1 cellular context compared by ENCODE assay signal in the genomic region with DNA sequence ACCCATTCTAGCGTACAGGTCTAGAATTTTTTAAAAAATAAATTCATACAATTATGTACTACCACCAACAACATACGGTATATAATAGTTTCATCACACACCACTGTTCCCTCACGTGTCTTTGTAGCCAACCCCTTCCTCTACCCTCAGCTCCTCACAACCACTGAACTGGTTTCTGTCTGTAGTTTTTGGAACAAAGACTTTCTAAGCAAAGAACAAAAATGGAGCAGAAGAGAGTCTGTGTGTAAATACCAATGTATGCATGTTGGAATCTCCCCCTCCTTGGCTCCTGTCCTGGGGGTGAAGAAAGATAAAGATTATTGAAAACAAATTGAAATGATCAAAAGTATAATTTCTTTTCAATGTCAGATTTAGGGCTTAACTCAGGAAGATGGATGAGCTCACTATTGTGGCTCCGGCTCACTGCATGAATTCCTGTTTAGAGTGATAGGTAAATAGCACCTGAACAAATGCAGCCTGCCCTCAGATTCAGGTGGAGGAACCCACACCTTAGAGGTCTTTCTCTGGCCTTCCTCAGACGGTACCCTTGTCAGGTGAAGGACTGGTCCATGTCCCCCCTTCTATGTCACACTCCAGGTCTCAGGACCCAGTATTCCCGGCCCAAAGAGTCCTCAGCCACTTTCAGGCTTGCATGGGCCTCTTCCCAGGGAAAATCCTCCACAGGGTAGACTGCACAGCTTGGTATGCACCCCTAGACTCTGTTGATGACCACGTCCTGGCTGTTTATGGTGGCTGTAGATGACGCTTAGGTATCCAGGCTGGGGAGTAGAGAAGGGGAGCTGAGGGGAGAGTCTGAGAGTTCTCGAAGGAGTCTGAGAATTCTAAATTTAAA.
A peak's percentile ranks its signal among the peaks of the same experiment; 100 is the strongest.
TF ChIP-seq lines count a peak whose summit lies in the region.

No MANE protein-coding gene starts in this region.

TF ChIP-seq in GM12878, 131 proteins besides CTCF, POLR2A, EP300 and RAD21:
- 0 out of 2 replicates have a peak, but pooled peaks have one; percentile 24 for TF ChIP-seq BCL11A (IDR thresholded peaks at IDR 0.05; ENCODE audit: low read depth, low read length)
- TF ChIP-seq SPI1 (IDR thresholded peaks at IDR 0.05; ENCODE audit: borderline replicate concordance, insufficient read depth, low read depth, low read length), result no peak
- TF ChIP-seq MEF2B (IDR thresholded peaks at IDR 0.05; ENCODE audit: partially characterized antibody, poor library complexity, severe bottlenecking), result peak; percentile 46
- TF ChIP-seq, protein P1, sequence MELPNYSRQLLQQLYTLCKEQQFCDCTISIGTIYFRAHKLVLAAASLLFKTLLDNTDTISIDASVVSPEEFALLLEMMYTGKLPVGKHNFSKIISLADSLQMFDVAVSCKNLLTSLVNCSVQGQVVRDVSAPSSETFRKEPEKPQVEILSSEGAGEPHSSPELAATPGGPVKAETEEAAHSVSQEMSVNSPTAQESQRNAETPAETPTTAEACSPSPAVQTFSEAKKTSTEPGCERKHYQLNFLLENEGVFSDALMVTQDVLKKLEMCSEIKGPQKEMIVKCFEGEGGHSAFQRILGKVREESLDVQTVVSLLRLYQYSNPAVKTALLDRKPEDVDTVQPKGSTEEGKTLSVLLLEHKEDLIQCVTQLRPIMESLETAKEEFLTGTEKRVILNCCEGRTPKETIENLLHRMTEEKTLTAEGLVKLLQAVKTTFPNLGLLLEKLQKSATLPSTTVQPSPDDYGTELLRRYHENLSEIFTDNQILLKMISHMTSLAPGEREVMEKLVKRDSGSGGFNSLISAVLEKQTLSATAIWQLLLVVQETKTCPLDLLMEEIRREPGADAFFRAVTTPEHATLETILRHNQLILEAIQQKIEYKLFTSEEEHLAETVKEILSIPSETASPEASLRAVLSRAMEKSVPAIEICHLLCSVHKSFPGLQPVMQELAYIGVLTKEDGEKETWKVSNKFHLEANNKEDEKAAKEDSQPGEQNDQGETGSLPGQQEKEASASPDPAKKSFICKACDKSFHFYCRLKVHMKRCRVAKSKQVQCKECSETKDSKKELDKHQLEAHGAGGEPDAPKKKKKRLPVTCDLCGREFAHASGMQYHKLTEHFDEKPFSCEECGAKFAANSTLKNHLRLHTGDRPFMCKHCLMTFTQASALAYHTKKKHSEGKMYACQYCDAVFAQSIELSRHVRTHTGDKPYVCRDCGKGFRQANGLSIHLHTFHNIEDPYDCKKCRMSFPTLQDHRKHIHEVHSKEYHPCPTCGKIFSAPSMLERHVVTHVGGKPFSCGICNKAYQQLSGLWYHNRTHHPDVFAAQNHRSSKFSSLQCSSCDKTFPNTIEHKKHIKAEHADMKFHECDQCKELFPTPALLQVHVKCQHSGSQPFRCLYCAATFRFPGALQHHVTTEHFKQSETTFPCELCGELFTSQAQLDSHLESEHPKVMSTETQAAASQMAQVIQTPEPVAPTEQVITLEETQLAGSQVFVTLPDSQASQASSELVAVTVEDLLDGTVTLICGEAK (IDR thresholded peaks at IDR 0.05; ENCODE audit: borderline replicate concordance), result no peak
- TF ChIP-seq GATAD2B (conservative IDR thresholded peaks at IDR 0.05; ENCODE audit: low read depth), result 0 out of 2 replicates have a peak, but pooled peaks have one; percentile 26
- TF ChIP-seq RELA (IDR thresholded peaks at IDR 0.05; ENCODE audit: borderline replicate concordance, partially characterized antibody), result no peak
- peak in 1 of 2 experiments; percentile 22; a peak in 2 of 4 replicates for TF ChIP-seq IKZF2 (IDR thresholded peaks at IDR 0.05)
- no peak for TF ChIP-seq PAX5 (IDR thresholded peaks at IDR 0.05; ENCODE audit: borderline replicate concordance, low read depth, low read length)
- TF ChIP-seq MYB (IDR thresholded peaks at IDR 0.05; ENCODE audit: borderline replicate concordance, low read depth, low read length), result 0 out of 2 replicates have a peak, but pooled peaks have one; percentile 27
- TF ChIP-seq FOXM1 (IDR thresholded peaks at IDR 0.05; ENCODE audit: low read depth, low read length), result no peak
- 0 out of 3 replicates have a peak, but pooled peaks have one; percentile 13 for TF ChIP-seq POU2F2 (IDR thresholded peaks at IDR 0.05; ENCODE audit: borderline replicate concordance, low read depth, low read length)
- TF ChIP-seq, protein P2, sequence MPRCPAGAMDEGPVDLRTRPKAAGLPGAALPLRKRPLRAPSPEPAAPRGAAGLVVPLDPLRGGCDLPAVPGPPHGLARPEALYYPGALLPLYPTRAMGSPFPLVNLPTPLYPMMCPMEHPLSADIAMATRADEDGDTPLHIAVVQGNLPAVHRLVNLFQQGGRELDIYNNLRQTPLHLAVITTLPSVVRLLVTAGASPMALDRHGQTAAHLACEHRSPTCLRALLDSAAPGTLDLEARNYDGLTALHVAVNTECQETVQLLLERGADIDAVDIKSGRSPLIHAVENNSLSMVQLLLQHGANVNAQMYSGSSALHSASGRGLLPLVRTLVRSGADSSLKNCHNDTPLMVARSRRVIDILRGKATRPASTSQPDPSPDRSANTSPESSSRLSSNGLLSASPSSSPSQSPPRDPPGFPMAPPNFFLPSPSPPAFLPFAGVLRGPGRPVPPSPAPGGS (IDR thresholded peaks at IDR 0.05; ENCODE audit: borderline replicate concordance, insufficient read depth, low read depth, low read length, poor library complexity, severe bottlenecking), result peak; percentile 18
- TF ChIP-seq EED (IDR thresholded peaks at IDR 0.05; ENCODE audit: low read depth), result peak; percentile 58
- TF ChIP-seq, protein P3, sequence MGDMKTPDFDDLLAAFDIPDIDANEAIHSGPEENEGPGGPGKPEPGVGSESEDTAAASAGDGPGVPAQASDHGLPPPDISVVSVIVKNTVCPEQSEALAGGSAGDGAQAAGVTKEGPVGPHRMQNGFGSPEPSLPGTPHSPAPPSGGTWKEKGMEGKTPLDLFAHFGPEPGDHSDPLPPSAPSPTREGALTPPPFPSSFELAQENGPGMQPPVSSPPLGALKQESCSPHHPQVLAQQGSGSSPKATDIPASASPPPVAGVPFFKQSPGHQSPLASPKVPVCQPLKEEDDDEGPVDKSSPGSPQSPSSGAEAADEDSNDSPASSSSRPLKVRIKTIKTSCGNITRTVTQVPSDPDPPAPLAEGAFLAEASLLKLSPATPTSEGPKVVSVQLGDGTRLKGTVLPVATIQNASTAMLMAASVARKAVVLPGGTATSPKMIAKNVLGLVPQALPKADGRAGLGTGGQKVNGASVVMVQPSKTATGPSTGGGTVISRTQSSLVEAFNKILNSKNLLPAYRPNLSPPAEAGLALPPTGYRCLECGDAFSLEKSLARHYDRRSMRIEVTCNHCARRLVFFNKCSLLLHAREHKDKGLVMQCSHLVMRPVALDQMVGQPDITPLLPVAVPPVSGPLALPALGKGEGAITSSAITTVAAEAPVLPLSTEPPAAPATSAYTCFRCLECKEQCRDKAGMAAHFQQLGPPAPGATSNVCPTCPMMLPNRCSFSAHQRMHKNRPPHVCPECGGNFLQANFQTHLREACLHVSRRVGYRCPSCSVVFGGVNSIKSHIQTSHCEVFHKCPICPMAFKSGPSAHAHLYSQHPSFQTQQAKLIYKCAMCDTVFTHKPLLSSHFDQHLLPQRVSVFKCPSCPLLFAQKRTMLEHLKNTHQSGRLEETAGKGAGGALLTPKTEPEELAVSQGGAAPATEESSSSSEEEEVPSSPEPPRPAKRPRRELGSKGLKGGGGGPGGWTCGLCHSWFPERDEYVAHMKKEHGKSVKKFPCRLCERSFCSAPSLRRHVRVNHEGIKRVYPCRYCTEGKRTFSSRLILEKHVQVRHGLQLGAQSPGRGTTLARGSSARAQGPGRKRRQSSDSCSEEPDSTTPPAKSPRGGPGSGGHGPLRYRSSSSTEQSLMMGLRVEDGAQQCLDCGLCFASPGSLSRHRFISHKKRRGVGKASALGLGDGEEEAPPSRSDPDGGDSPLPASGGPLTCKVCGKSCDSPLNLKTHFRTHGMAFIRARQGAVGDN (IDR thresholded peaks at IDR 0.05), result 0 out of 2 replicates have a peak, but pooled peaks have one; percentile 39
- 0 out of 2 replicates have a peak, but pooled peaks have one; percentile 36 for TF ChIP-seq CREB1 (IDR thresholded peaks at IDR 0.05; ENCODE audit: low read depth)
- TF ChIP-seq NFYA (IDR thresholded peaks at IDR 0.05; ENCODE audit: borderline replicate concordance, low read depth, low read length), result no peak
- TF ChIP-seq, protein P4, sequence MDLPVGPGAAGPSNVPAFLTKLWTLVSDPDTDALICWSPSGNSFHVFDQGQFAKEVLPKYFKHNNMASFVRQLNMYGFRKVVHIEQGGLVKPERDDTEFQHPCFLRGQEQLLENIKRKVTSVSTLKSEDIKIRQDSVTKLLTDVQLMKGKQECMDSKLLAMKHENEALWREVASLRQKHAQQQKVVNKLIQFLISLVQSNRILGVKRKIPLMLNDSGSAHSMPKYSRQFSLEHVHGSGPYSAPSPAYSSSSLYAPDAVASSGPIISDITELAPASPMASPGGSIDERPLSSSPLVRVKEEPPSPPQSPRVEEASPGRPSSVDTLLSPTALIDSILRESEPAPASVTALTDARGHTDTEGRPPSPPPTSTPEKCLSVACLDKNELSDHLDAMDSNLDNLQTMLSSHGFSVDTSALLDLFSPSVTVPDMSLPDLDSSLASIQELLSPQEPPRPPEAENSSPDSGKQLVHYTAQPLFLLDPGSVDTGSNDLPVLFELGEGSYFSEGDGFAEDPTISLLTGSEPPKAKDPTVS (IDR thresholded peaks at IDR 0.05; ENCODE audit: low read depth, low read length), result no peak
- peak; percentile 22; the same call in 1 of the 2 replicates for TF ChIP-seq SMARCA5 (IDR thresholded peaks at IDR 0.05)
- TF ChIP-seq POLR2AphosphoS5 (IDR thresholded peaks at IDR 0.05; ENCODE audit: low read length), result no peak
